Comparison of ENCODE assay signal across 14 cellular contexts in the genomic region with DNA sequence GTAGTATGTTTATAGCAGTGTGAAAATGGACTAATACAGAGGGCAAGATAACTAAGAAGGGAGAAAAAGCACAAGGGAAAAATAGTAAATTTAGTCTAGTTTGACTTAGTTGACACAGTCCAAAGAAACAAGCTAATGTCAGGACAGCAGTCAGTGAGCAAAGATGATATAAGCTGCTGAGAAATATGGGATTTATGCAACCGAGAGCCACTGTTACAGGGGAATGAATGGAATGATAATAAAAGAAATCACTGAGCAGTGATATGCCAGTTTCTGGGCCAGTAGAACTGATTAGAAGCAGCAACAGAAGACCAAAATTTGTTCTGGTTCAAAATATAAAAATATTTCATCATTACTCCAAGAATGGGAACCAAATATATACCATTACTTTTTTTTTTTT.
"Had no signal": no experiment of that assay in that cellular context is flagged by ENCODE, and none has a peak within 500 bp of the region (broad histone marks: within the 10 kb centered on the region; RNA-seq: fewer than 3 reads in every experiment).

No MANE protein-coding gene starts in this region.

- DNase-seq: activated CD4-positive, alpha-beta T cell treated with anti-CD3 and anti-CD28 coated beads, Interleukin-2, amount 50 U/mL, for 48 hours; activated CD4-positive, CD25-positive, alpha-beta regulatory T cell treated with anti-CD3 and anti-CD28 coated beads, Interleukin-2, amount 50 U/mL, for 72 hours; activated naive CD8-positive, alpha-beta T cell treated with anti-CD3 and anti-CD28 coated beads, Interleukin-2, amount 10 ng/mL, durations not matched to agents 7 days and 5 days; activated T-cell treated with anti-CD3 and anti-CD28 coated beads, Interleukin-2, amount 50 U/mL, for 72 hours; effector CD8-positive, alpha-beta T cell; foreskin keratinocyte; mammary epithelial cell; mucosa of descending colon; naive thymus-derived CD8-positive, alpha-beta T cell; right cardiac atrium; stimulated activated naive B cell treated with anti-CD40 and anti-IgM and Interleukin-4, amounts not matched to agents 10 μg/mL and 1 μg/mL and 100 μg/mL, for 72 hours; substantia nigra had no signal

- H3K4me3 ChIP-seq: cardiac muscle cell, coronary artery, mucosa of descending colon had no signal

- ATAC-seq: activated T-cell treated with anti-CD3 and anti-CD28 coated beads, Interleukin-2, amount 50 U/mL, for 72 hours; foreskin keratinocyte; mucosa of descending colon; naive thymus-derived CD8-positive, alpha-beta T cell; right cardiac atrium; stimulated activated naive B cell treated with anti-CD40 and anti-IgM and Interleukin-4, amounts not matched to agents 10 μg/mL and 1 μg/mL and 100 μg/mL, for 72 hours had no signal
